Comparison of ENCODE assay signal across 15 cellular contexts in genomic region chr7:69749994-69750393, GRCh38.
DNase-seq lines count a peak whose midpoint lies in the region; ATAC-seq and TF ChIP-seq lines count a peak whose summit lies in the region.
"Had no signal": no experiment of that assay in that cellular context is flagged by ENCODE, and none has a peak within 500 bp of the region (broad histone marks: within the 10 kb centered on the region; RNA-seq: fewer than 3 reads in every experiment).

No MANE protein-coding gene starts in this region.

- no peaks in the 10 kb centered on the region for H4K20me1 ChIP-seq in H9 (ENCODE audit: control insufficient read depth, insufficient read depth, insufficient read length)

- H3K9ac ChIP-seq in H9 (ENCODE audit: extremely low read depth, insufficient read length, low read length): no peak overlapping the region

- no peaks in the 10 kb centered on the region for H3K79me1 ChIP-seq in H9 (ENCODE audit: insufficient read depth, low read depth, low read length, poor library complexity, severe bottlenecking)

- no peak overlapping the region for H3K27ac ChIP-seq in H9 (ENCODE audit: insufficient read length, low read depth, low read length)

- H3K4ac ChIP-seq in H9 (ENCODE audit: low read depth, low read length): no peak overlapping the region

- no peak overlapping the region for H2BK12ac ChIP-seq in H9 (ENCODE audit: insufficient read length, low read depth, low read length)

- H3K14ac ChIP-seq in H9 (ENCODE audit: insufficient read depth, low read length): no peak overlapping the region

- no peak overlapping the region for H3K23ac ChIP-seq in H9 (ENCODE audit: insufficient read length, low read depth, low read length)

- H3K4me1 ChIP-seq in H9 (ENCODE audit: insufficient read depth, low read length): peaks cover 8% of the 10 kb centered on the region

- peak overlapping the region; percentile 93 for H3K27ac Mint-ChIP-seq in WTC11
- H3K27ac Mint-ChIP-seq in stimulated activated effector memory CD8-positive, alpha-beta T cell treated with anti-CD3 and anti-CD28 coated beads, Interleukin-12 subunit alpha, Interleukin-12 subunit beta, amount 100 ng/mL, for 72 hours: no peak overlapping the region
- H3K27ac Mint-ChIP-seq in T-helper 2 cell treated with Interferon-gamma antibody and Interleukin-4, amounts not matched to agents 5 μg/mL and 100 μg/mL, for 36 hours: no peak overlapping the region
- H3K27ac Mint-ChIP-seq in H9: peak overlapping the region in 1 of 3 experiments; percentile 32; a peak in 1 of 7 replicates
- H3K27ac Mint-ChIP-seq: B cell had no signal

- no peak overlapping the region for H3K18ac ChIP-seq in H9 (ENCODE audit: insufficient read length, low read depth, low read length)

- no peak for TF ChIP-seq CTCF in WTC11 (IDR thresholded peaks at IDR 0.05)
- no peak for TF ChIP-seq CTCF in H9 (conservative IDR thresholded peaks at IDR 0.05)

- H2BK20ac ChIP-seq in H9 (ENCODE audit: low read depth, low read length, poor library complexity, severe bottlenecking): no peak overlapping the region

- H3K23me2 ChIP-seq in H9 (ENCODE audit: insufficient read length, low read depth, low read length, poor library complexity, severe bottlenecking): no peaks in the 10 kb centered on the region

- H3K4me2 ChIP-seq in H9 (ENCODE audit: insufficient read depth, insufficient read length, low read length): no peak overlapping the region

- no peak for DNase-seq in WTC11 (ENCODE audit: low spot score)
- no peak for DNase-seq in stimulated activated effector memory CD8-positive, alpha-beta T cell treated with anti-CD3 and anti-CD28 coated beads, Interleukin-12 subunit alpha, Interleukin-12 subunit beta, amount 100 ng/mL, for 72 hours (ENCODE audit: low spot score in 2 of 2)
- no peak for DNase-seq in activated effector memory CD4-positive, alpha-beta T cell treated with Interleukin-2 at 50 U/mL for 16 hours
- no peak for DNase-seq in HuH-7 (ENCODE audit: low spot score)
- no peak for DNase-seq in T-helper 2 cell treated with Interferon-gamma antibody and Interleukin-4, amounts not matched to agents 5 μg/mL and 100 μg/mL, for 36 hours (ENCODE audit: low spot score)
- no peak for DNase-seq in H9
- DNase-seq: DMS 273 treated with DMSO at 0.1 percent for 48 hours, NCI-H1436 treated with DMSO at 0.1 percent for 48 hours, NCI-H2227 treated with DMSO at 0.1 percent for 48 hours, NCI-H524 treated with DMSO at 0.1 percent for 48 hours, T1000 had no signal

- ATAC-seq in GM19455 (IDR thresholded peaks at IDR 0.05; ENCODE audit: unreplicated experiment): peak; percentile 77
- peak; percentile 52 for ATAC-seq in HG03095 (IDR thresholded peaks at IDR 0.05; ENCODE audit: unreplicated experiment)
- ATAC-seq in WTC11: no peak
- ATAC-seq in stimulated activated effector memory CD8-positive, alpha-beta T cell treated with anti-CD3 and anti-CD28 coated beads, Interleukin-12 subunit alpha, Interleukin-12 subunit beta, amount 100 ng/mL, for 72 hours: peak; percentile 29

- H2BK15ac ChIP-seq in H9 (ENCODE audit: low read depth, low read length): no peak overlapping the region

- no peak overlapping the region for H4K8ac ChIP-seq in H9 (replicated peaks; ENCODE audit: insufficient read length, low read depth, low read length)

- no peak overlapping the region for H2BK120ac ChIP-seq in H9 (ENCODE audit: low read depth, low read length, poor library complexity, severe bottlenecking)

- H3K4me1 Mint-ChIP-seq in WTC11 (peaks cover 31% of the 10 kb centered on the region), H9 (peaks cover 22 to 28% of the 10 kb centered on the region in 2 experiments)
- H3K4me1 Mint-ChIP-seq in stimulated activated effector memory CD8-positive, alpha-beta T cell treated with anti-CD3 and anti-CD28 coated beads, Interleukin-12 subunit alpha, Interleukin-12 subunit beta, amount 100 ng/mL, for 72 hours: peaks cover 11% of the 10 kb centered on the region
- no peaks in the 10 kb centered on the region for H3K4me1 Mint-ChIP-seq in T-helper 2 cell treated with Interferon-gamma antibody and Interleukin-4, amounts not matched to agents 5 μg/mL and 100 μg/mL, for 36 hours (ENCODE audit: low read depth)

- H4K91ac ChIP-seq in H9 (ENCODE audit: insufficient read length, low read depth, low read length): no peak overlapping the region

- H3K4me3 Mint-ChIP-seq in WTC11 (no peak overlapping the region), H9 (no peak overlapping the region)
- no peak overlapping the region for H3K4me3 Mint-ChIP-seq in stimulated activated effector memory CD8-positive, alpha-beta T cell treated with anti-CD3 and anti-CD28 coated beads, Interleukin-12 subunit alpha, Interleukin-12 subunit beta, amount 100 ng/mL, for 72 hours
- no peak overlapping the region for H3K4me3 Mint-ChIP-seq in T-helper 2 cell treated with Interferon-gamma antibody and Interleukin-4, amounts not matched to agents 5 μg/mL and 100 μg/mL, for 36 hours
- H3K4me3 Mint-ChIP-seq: B cell had no signal

- H3K27me3 Mint-ChIP-seq in WTC11 (ENCODE audit: low read depth): no peaks in the 10 kb centered on the region; the same call in 1 of the 2 replicates
- H3K27me3 Mint-ChIP-seq in T-helper 2 cell treated with Interferon-gamma antibody and Interleukin-4, amounts not matched to agents 5 μg/mL and 100 μg/mL, for 36 hours (ENCODE audit: low read depth): no peaks in the 10 kb centered on the region
- no peaks in the 10 kb centered on the region for H3K27me3 Mint-ChIP-seq in H9 (ENCODE audit: low read depth)
- H3K27me3 Mint-ChIP-seq: B cell had no signal

- H3K79me2 ChIP-seq in H9 (ENCODE audit: insufficient read depth, low read length): no peaks in the 10 kb centered on the region

- no CpG with 5 or more reads among the region's 4 CpGs for WGBS in H9 (ENCODE audit: extremely low coverage, insufficient read length, low lambda C conversion rate)

- POLR2A ChIA-PET in WTC11 (lab: Charles Lee): no interaction called here

- no peak overlapping the region for H4K5ac ChIP-seq in H9 (ENCODE audit: insufficient read length, low read depth, low read length)

- no peak overlapping the region for H3K56ac ChIP-seq in H9 (ENCODE audit: insufficient read length, low read depth, low read length)

- no peak overlapping the region for H3T11ph ChIP-seq in H9 (ENCODE audit: low read length)

- H3K27me3 ChIP-seq in H9 (ENCODE audit: insufficient read depth, low read length): no peaks in the 10 kb centered on the region

- H3K9me3 ChIP-seq in H9 (ENCODE audit: control insufficient read depth, low read depth, low read length): no peaks in the 10 kb centered on the region
- H3K9me3 ChIP-seq: HAP-1 had no signal

- H3K36me3 Mint-ChIP-seq in WTC11 (no peaks in the 10 kb centered on the region), H9 (ENCODE audit: insufficient read depth in 1 of 3, low read depth in 3 of 3) (no peaks in the 10 kb centered on the region; a peak in 1 of 7 replicates)
- H3K36me3 Mint-ChIP-seq in stimulated activated effector memory CD8-positive, alpha-beta T cell treated with anti-CD3 and anti-CD28 coated beads, Interleukin-12 subunit alpha, Interleukin-12 subunit beta, amount 100 ng/mL, for 72 hours: no peaks in the 10 kb centered on the region
- no peaks in the 10 kb centered on the region for H3K36me3 Mint-ChIP-seq in T-helper 2 cell treated with Interferon-gamma antibody and Interleukin-4, amounts not matched to agents 5 μg/mL and 100 μg/mL, for 36 hours (ENCODE audit: low read depth)

- H2BK5ac ChIP-seq in H9 (ENCODE audit: insufficient read length, low read length): no peak overlapping the region

- H3K9me3 Mint-ChIP-seq in WTC11 (peaks cover 7% of the 10 kb centered on the region; the same call in 1 of the 2 replicates), H9 (peaks cover 0 to 4% of the 10 kb centered on the region in 2 experiments; a peak in 3 of 5 replicates)
- no peaks in the 10 kb centered on the region for H3K9me3 Mint-ChIP-seq in stimulated activated effector memory CD8-positive, alpha-beta T cell treated with anti-CD3 and anti-CD28 coated beads, Interleukin-12 subunit alpha, Interleukin-12 subunit beta, amount 100 ng/mL, for 72 hours
- no peaks in the 10 kb centered on the region for H3K9me3 Mint-ChIP-seq in T-helper 2 cell treated with Interferon-gamma antibody and Interleukin-4, amounts not matched to agents 5 μg/mL and 100 μg/mL, for 36 hours

- no peak overlapping the region for H2AK5ac ChIP-seq in H9 (ENCODE audit: insufficient read length, low read length)

- CTCF ChIA-PET in WTC11 (lab: Charles Lee): interaction anchor here (1.0 kb wide), 1 partner anchor 50 kb away, joined by 4 read pairs; no protein-coding TSS in a partner anchor

- H2AFZ ChIP-seq in H9 (ENCODE audit: low read length): no peak overlapping the region

TF ChIP-seq in WTC11, 78 proteins besides CTCF, POLR2A, EP300 and RAD21 (continues in another document):
- TF ChIP-seq E2F5 (CRISPR knock-in tag; IDR thresholded peaks at IDR 0.05) (no peak), STAT6 (CRISPR knock-in tag; conservative IDR thresholded peaks at IDR 0.05; ENCODE audit: low read depth) (no peak)
